1 cellular context compared by ENCODE assay signal in genomic region chr11:66607126-66607834, GRCh38.
A peak's percentile ranks its signal among the peaks of the same experiment; 100 is the strongest.
TF ChIP-seq lines count a peak whose summit lies in the region.

No MANE protein-coding gene starts in this region.

TF ChIP-seq in A549, 52 proteins besides CTCF, POLR2A, EP300 and RAD21 (continued from another document):
- peak; percentile 31 to 44; a peak in 2 of 4 replicates for TF ChIP-seq CEBPB (IDR thresholded peaks at IDR 0.05)
- TF ChIP-seq JUN (IDR thresholded peaks at IDR 0.05): peak in 1 of 2 experiments; percentile 33; a peak in 1 of 5 replicates
- no peak for TF ChIP-seq ZNF302 (CRISPR knock-in tag; IDR thresholded peaks at IDR 0.05)
- no peak for TF ChIP-seq HEYL (CRISPR knock-in tag; IDR thresholded peaks at IDR 0.05)
- no peak for TF ChIP-seq PHF8 (IDR thresholded peaks at IDR 0.05; ENCODE audit: borderline replicate concordance, low read depth)
- TF ChIP-seq ZSCAN20 (CRISPR knock-in tag; IDR thresholded peaks at IDR 0.05): no peak
- TF ChIP-seq, protein P1, sequence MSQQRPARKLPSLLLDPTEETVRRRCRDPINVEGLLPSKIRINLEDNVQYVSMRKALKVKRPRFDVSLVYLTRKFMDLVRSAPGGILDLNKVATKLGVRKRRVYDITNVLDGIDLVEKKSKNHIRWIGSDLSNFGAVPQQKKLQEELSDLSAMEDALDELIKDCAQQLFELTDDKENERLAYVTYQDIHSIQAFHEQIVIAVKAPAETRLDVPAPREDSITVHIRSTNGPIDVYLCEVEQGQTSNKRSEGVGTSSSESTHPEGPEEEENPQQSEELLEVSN (IDR thresholded peaks at IDR 0.05; ENCODE audit: borderline replicate concordance, low read depth): no peak
- no peak for TF ChIP-seq CHD2 (IDR thresholded peaks at IDR 0.05; ENCODE audit: low read length, partially characterized antibody)
